ENCODE assay signal across 24 cellular contexts in genomic region chr14:22462923-22463322, GRCh38.
"Had no signal": no experiment of that assay in that cellular context is flagged by ENCODE, and none has a peak within 500 bp of the region (broad histone marks: within the 10 kb centered on the region; RNA-seq: fewer than 3 reads in every experiment).

No MANE protein-coding gene starts in this region.

- FAIRE-seq: endothelial cell of umbilical vein, keratinocyte had no signal

- H3K4me2 ChIP-seq: smooth muscle cell had no signal

- H3K4me3 Mint-ChIP-seq: nephron had no signal

- H3K27me3 ChIP-seq: esophagus muscularis mucosa, gastroesophageal sphincter, right atrium auricular region, stomach, thyroid gland had no signal

- ATAC-seq: foreskin keratinocyte, gastroesophageal sphincter, left ventricle myocardium superior, lower lobe of right lung, sciatic nerve had no signal

- H3K4me1 ChIP-seq: foreskin keratinocyte, prostate gland, right atrium auricular region had no signal

- H3K9me3 ChIP-seq: esophagus muscularis mucosa, gastroesophageal sphincter, lower lobe of right lung, prostate gland, right atrium auricular region, stomach, thyroid gland had no signal

- H3K36me3 ChIP-seq: esophagus muscularis mucosa, gastroesophageal sphincter, lower lobe of right lung, prostate gland, right atrium auricular region, stomach, thyroid gland had no signal

- H3K9me3 Mint-ChIP-seq: nephron had no signal

- H3K4me1 Mint-ChIP-seq: nephron had no signal

- H3K27ac ChIP-seq: coronary artery, esophagus muscularis mucosa, foreskin keratinocyte, gastroesophageal sphincter, lower lobe of right lung, prostate gland, right atrium auricular region, stomach, thyroid gland had no signal

- DNase-seq: dermis blood vessel endothelial cell; effector memory CD4-positive, alpha-beta T cell; foreskin keratinocyte; hypothalamus; left ventricle myocardium superior; lower lobe of right lung; nucleus accumbens; stimulated activated CD4-positive, alpha-beta T cell treated with anti-CD3 and anti-CD28 coated beads, Interleukin-12 subunit alpha, Interleukin-12 subunit beta, amount 100 ng/mL, for 4 hours; stimulated activated CD4-positive, alpha-beta T cell treated with anti-CD3 and anti-CD28 coated beads, Interleukin-1b, Interleukin-23, amount 100 ng/mL, for 48 hours; stimulated activated CD4-positive, alpha-beta T cell treated with anti-CD3 and anti-CD28 coated beads, Interleukin-4, amount 100 ng/mL, for 1 hour; stimulated activated CD8-positive, alpha-beta memory T cell treated with anti-CD3 and anti-CD28 coated beads, Interleukin-4, amount 100 ng/mL, for 48 hours; stimulated activated naive CD4-positive, alpha-beta T cell treated with Interleukin-2 at 50 U/mL for 16 hours; stomach; thyroid gland had no signal

- H3K4me3 ChIP-seq: coronary artery, esophagus muscularis mucosa, gastroesophageal sphincter, lower lobe of right lung, prostate gland, right atrium auricular region, smooth muscle cell, stomach, thyroid gland had no signal

- H3K27ac Mint-ChIP-seq: nephron had no signal
